ENCODE assay signal across 9 cellular contexts in genomic region chr15:80382285-80382684, GRCh38. TPM values are rescaled to one million over a fixed set of nuclear protein-coding genes. Genes with fewer than 3 reads are reported as not detected.
"Had no signal": no experiment of that assay in that cellular context is flagged by ENCODE, and none has a peak within 500 bp of the region (broad histone marks: within the 10 kb centered on the region; RNA-seq: fewer than 3 reads in every experiment).

No MANE protein-coding gene starts in this region.

- DNase-seq: IMR-90, KBM-7, KG1 had no signal

- H3K4me3 ChIP-seq: K562 had no signal

- H3K4me2 ChIP-seq: KMS-11 had no signal

- H3K9ac ChIP-seq: KMS-11 had no signal

- H3K27ac ChIP-seq: HL-60, KMS-11 had no signal

- ATAC-seq: HepG2, K562 had no signal

- FAIRE-seq: HepG2, HTR-8/SVneo, K562 had no signal

RNA-seq across cellular contexts. Expression of gene ARNT2, which starts 21.9 kb away (rescaled TPM):
- polyA plus RNA-seq: IgD-negative memory B cell had no signal
